Comparison of ENCODE assay signal across 8 cellular contexts in genomic region chr20:45857114-45857835, GRCh38. TPM values are rescaled to one million over a fixed set of nuclear protein-coding genes. Genes with fewer than 3 reads are reported as not detected.
DNase-seq lines count a peak whose midpoint lies in the region; ATAC-seq and TF ChIP-seq lines count a peak whose summit lies in the region.

TSS of gene ACOT8 (minus strand) at chr20:45857392. CDS start at chr20:45857315, 77 bp downstream.
TSS of gene ZSWIM3 (plus strand) at chr20:45857614. CDS start at chr20:45857826, 212 bp downstream.

- no peak for TF ChIP-seq CTCF in GM10266 (IDR thresholded peaks at IDR 0.05; ENCODE audit: control insufficient read depth, insufficient read depth, low read depth, missing control alignments)
- no peak for TF ChIP-seq CTCF in SK-N-SH (IDR thresholded peaks at IDR 0.05)
- TF ChIP-seq CTCF in osteocyte (IDR thresholded peaks at IDR 0.05), result no peak

- peak within 1 kb of the TSS; percentile 96 for H3K4me3 Mint-ChIP-seq in activated naive CD8-positive, alpha-beta T cell treated with anti-CD3 and anti-CD28 coated beads for 36 hours
- peak within 1 kb of the TSS; percentile 92 for H3K4me3 Mint-ChIP-seq in osteocyte (ENCODE audit: unreplicated experiment)

- no peaks in the 10 kb centered on the region for H3K27me3 Mint-ChIP-seq in activated naive CD8-positive, alpha-beta T cell treated with anti-CD3 and anti-CD28 coated beads for 36 hours
- H3K27me3 Mint-ChIP-seq in osteocyte (ENCODE audit: unreplicated experiment), result no peaks in the 10 kb centered on the region

- no peaks in the 10 kb centered on the region for H3F3A ChIP-seq in SK-N-SH (replicated peaks; ENCODE audit: insufficient read depth)

- peaks cover 25% of the 10 kb centered on the region for H3K79me2 ChIP-seq in SK-N-SH (ENCODE audit: insufficient read depth)

- H3K9me3 ChIP-seq in SK-N-SH (no peaks in the 10 kb centered on the region), thymus (ENCODE audit: control insufficient read depth) (no peaks in the 10 kb centered on the region)

- TF ChIP-seq EP300 in SK-N-SH (IDR thresholded peaks at IDR 0.05; ENCODE audit: borderline replicate concordance in 1 of 2, low read depth in 1 of 2, low read length in 1 of 2), result no peak

- intact Hi-C loops in Right ventricle myocardium inferior (cut with DNase I), result no loop called here

- no peaks in the 10 kb centered on the region for H4K20me1 ChIP-seq in SK-N-SH (ENCODE audit: insufficient read depth)

- H3K27ac ChIP-seq in SK-N-SH (ENCODE audit: low read depth in 2 of 2, low read length in 1 of 2), result peak within 1 kb of the TSS in 1 of 2 experiments; percentile 71; a peak in 2 of 4 replicates
- H3K27ac ChIP-seq in thymus (ENCODE audit: low read depth), result peak within 1 kb of the TSS; percentile 95

- no peaks in the 10 kb centered on the region for H3K9me3 Mint-ChIP-seq in activated naive CD8-positive, alpha-beta T cell treated with anti-CD3 and anti-CD28 coated beads for 36 hours
- no peaks in the 10 kb centered on the region for H3K9me3 Mint-ChIP-seq in osteocyte (ENCODE audit: unreplicated experiment)

- TF ChIP-seq RAD21 in SK-N-SH (IDR thresholded peaks at IDR 0.05; ENCODE audit: low read length), result no peak

- peaks cover 6 to 8% of the 10 kb centered on the region in 2 experiments for H3K36me3 ChIP-seq in SK-N-SH (replicated peaks in 1 of 2; ENCODE audit: control insufficient read depth in 1 of 2, insufficient read depth in 2 of 2, low read length in 1 of 2)
- H3K36me3 ChIP-seq in thymus (ENCODE audit: control insufficient read depth, insufficient read depth), result peaks cover 6% of the 10 kb centered on the region

- H3K9me2 ChIP-seq in SK-N-SH, result no peaks in the 10 kb centered on the region

- peak within 1 kb of the TSS; percentile 70 for H3K9ac ChIP-seq in SK-N-SH

- CTCF ChIA-PET in SK-N-SH (lab: Yijun Ruan, JAX), result interaction anchor here (0.8 to 1.3 kb wide), 3 partner anchors 16 to 130 kb away, joined by 3 to 6 read pairs (median 4); partner anchors contain the start of genes CTSA and NEURL2

- ATAC-seq in HG02610 (IDR thresholded peaks at IDR 0.05; ENCODE audit: unreplicated experiment), result peak; percentile 97
- peak; percentile 99 for ATAC-seq in Right ventricle myocardium inferior

- H3K4me3 ChIP-seq in SK-N-SH (ENCODE audit: low read depth in 2 of 2, low read length in 1 of 2) (peak within 1 kb of the TSS; percentile 75), thymus (ENCODE audit: low read length) (peak within 1 kb of the TSS; percentile 97)

- peaks cover 6% of the 10 kb centered on the region for H3K36me3 Mint-ChIP-seq in activated naive CD8-positive, alpha-beta T cell treated with anti-CD3 and anti-CD28 coated beads for 36 hours
- peaks cover 3% of the 10 kb centered on the region for H3K36me3 Mint-ChIP-seq in osteocyte (ENCODE audit: unreplicated experiment)

- WGBS in SK-N-SH (ENCODE audit: low lambda C conversion rate), result under 1% methylated on average over 25 of the region's 35 CpGs
- under 1% methylated on average over 35 of the region's 35 CpGs for WGBS in thymus

- peak within 1 kb of the TSS; percentile 99 for H2AFZ ChIP-seq in SK-N-SH (ENCODE audit: low read depth)

- H3K4me1 ChIP-seq in SK-N-SH (ENCODE audit: control insufficient read depth in 1 of 2, insufficient read depth in 2 of 2, low read depth in 1 of 2, low read length in 1 of 2) (peaks cover 8 to 13% of the 10 kb centered on the region in 2 experiments; a peak in 2 of 4 replicates), thymus (ENCODE audit: control insufficient read depth, insufficient read depth, low read length) (peaks cover 21% of the 10 kb centered on the region)

- H3K27me3 ChIP-seq in SK-N-SH (ENCODE audit: insufficient read depth), result no peaks in the 10 kb centered on the region
- no peaks in the 10 kb centered on the region for H3K27me3 ChIP-seq in thymus (ENCODE audit: control insufficient read depth, insufficient read depth)

- peak within 1 kb of the TSS; percentile 84 for H3K4me2 ChIP-seq in SK-N-SH

- DNase-seq in GM10266 (ENCODE audit: extremely low spot score) (peak; percentile 98), NCI-H1092 (lab: John Stamatoyannopoulos, UW) (peak; percentile 100), SK-N-SH (peak; percentile 99), Right ventricle myocardium inferior (ENCODE audit: missing footprints) (peak; percentile 94), osteocyte (ENCODE audit: extremely low spot score, unreplicated experiment) (peak; percentile 98)
- DNase-seq in activated naive CD8-positive, alpha-beta T cell treated with anti-CD3 and anti-CD28 coated beads for 36 hours, result peak; percentile 91

- H3K4me1 Mint-ChIP-seq in activated naive CD8-positive, alpha-beta T cell treated with anti-CD3 and anti-CD28 coated beads for 36 hours, result peaks cover 42% of the 10 kb centered on the region
- H3K4me1 Mint-ChIP-seq in osteocyte (ENCODE audit: unreplicated experiment), result peaks cover 45% of the 10 kb centered on the region

- peak within 1 kb of the TSS; percentile 98 for H3K27ac Mint-ChIP-seq in activated naive CD8-positive, alpha-beta T cell treated with anti-CD3 and anti-CD28 coated beads for 36 hours
- peak within 1 kb of the TSS; percentile 93 for H3K27ac Mint-ChIP-seq in osteocyte (ENCODE audit: unreplicated experiment)

- POLR2A ChIA-PET in SK-N-SH (lab: Yijun Ruan, JAX), result interaction anchor here (1.4 to 1.8 kb wide), 2 partner anchors 18 to 33 kb away, joined by 4 to 5 read pairs; partner anchors contain the start of genes CTSA and NEURL2

TF ChIP-seq in SK-N-SH, 30 proteins besides CTCF, POLR2A, EP300 and RAD21 (continues in another document):
- no peak for TF ChIP-seq TEAD4 (IDR thresholded peaks at IDR 0.05; ENCODE audit: borderline replicate concordance, insufficient read depth)
- TF ChIP-seq MXI1 (IDR thresholded peaks at IDR 0.05; ENCODE audit: low read depth, low read length), result peak; percentile 82
- TF ChIP-seq TAF1 (IDR thresholded peaks at IDR 0.05; ENCODE audit: borderline replicate concordance, low read depth, low read length), result peak; percentile 89; the same call in 1 of the 2 replicates
- TF ChIP-seq MAX (IDR thresholded peaks at IDR 0.05; ENCODE audit: low read depth), result peak; percentile 52; the same call in 1 of the 2 replicates
- 0 out of 2 replicates have a peak, but pooled peaks have one; percentile 10 for TF ChIP-seq TCF12 (IDR thresholded peaks at IDR 0.05)
- peak; percentile 98 for TF ChIP-seq CHD2 (IDR thresholded peaks at IDR 0.05; ENCODE audit: low read length, partially characterized antibody)
- TF ChIP-seq POLR2AphosphoS5 (IDR thresholded peaks at IDR 0.05; ENCODE audit: low read depth, low read length), result peak; percentile 86
- peak; percentile 100 for TF ChIP-seq PBX3 (IDR thresholded peaks at IDR 0.05)
- peak; percentile 98 for TF ChIP-seq IRF3 (IDR thresholded peaks at IDR 0.05; ENCODE audit: low read depth, low read length)
- TF ChIP-seq SIN3A (IDR thresholded peaks at IDR 0.05; ENCODE audit: borderline replicate concordance, low read depth, low read length), result peak; percentile 93
- peak; percentile 91 for TF ChIP-seq ELF1 (IDR thresholded peaks at IDR 0.05)
- TF ChIP-seq RCOR1 (IDR thresholded peaks at IDR 0.05; ENCODE audit: low read length), result no peak
- peak; percentile 97 for TF ChIP-seq GABPA (IDR thresholded peaks at IDR 0.05; ENCODE audit: low read depth)

RNA-seq across cellular contexts. Expression of gene ACOT8, which starts in this region (rescaled TPM):
- polyA plus RNA-seq in SK-N-SH (2012; rRNA removed) (48.4 and 54.8 TPM in 2 replicates), thymus (30.1 TPM)
- polyA plus RNA-seq in SK-N-SH (2012; cell fraction: cytosol; rRNA removed), result 26.6 and 38.9 TPM in 2 replicates
- 68.5 and 73.9 TPM in 2 replicates for polyA plus RNA-seq in SK-N-SH (2012; cell fraction: nucleus; rRNA removed)
- total RNA-seq in activated naive CD8-positive, alpha-beta T cell treated with anti-CD3 and anti-CD28 coated beads for 36 hours, result 10 to 100 TPM; 18.6 to 19.3 TPM
- total RNA-seq in Right ventricle myocardium inferior (29.4 TPM), osteocyte (23.6 and 23.9 TPM in 2 replicates)

RNA-seq across cellular contexts. Expression of gene ZSWIM3, which starts in this region (rescaled TPM):
- polyA plus RNA-seq in SK-N-SH (2012; rRNA removed), result 2.3 and 2.9 TPM in 2 replicates
- 1.5 and 2.2 TPM in 2 replicates for polyA plus RNA-seq in SK-N-SH (2012; cell fraction: cytosol; rRNA removed)
- polyA plus RNA-seq in SK-N-SH (2012; cell fraction: nucleus; rRNA removed), result 2.3 and 3.3 TPM in 2 replicates
- total RNA-seq in activated naive CD8-positive, alpha-beta T cell treated with anti-CD3 and anti-CD28 coated beads for 36 hours, result 1 to 10 TPM; 3.5 to 3.8 TPM
- 2.1 TPM for total RNA-seq in Right ventricle myocardium inferior
- 3.9 and 4.4 TPM in 2 replicates for total RNA-seq in osteocyte
- 4.4 TPM for polyA plus RNA-seq in thymus
